In genomic region chr2:25808006-25808383, GRCh38 we compare ENCODE assay signal across 22 cellular contexts.
DNase-seq lines count a peak whose midpoint lies in the region; ATAC-seq and TF ChIP-seq lines count a peak whose summit lies in the region.
"Had no signal": no experiment of that assay in that cellular context is flagged by ENCODE, and none has a peak within 500 bp of the region (broad histone marks: within the 10 kb centered on the region; RNA-seq: fewer than 3 reads in every experiment).

No MANE protein-coding gene starts in this region.

- H3K36me3 ChIP-seq in SK-N-SH (replicated peaks in 1 of 2; ENCODE audit: control insufficient read depth in 1 of 2, insufficient read depth in 2 of 2, low read length in 1 of 2): peaks cover 24 to 38% of the 10 kb centered on the region in 2 experiments
- H3K36me3 ChIP-seq in PC-3 (ENCODE audit: low read depth, low read length): peaks cover 13% of the 10 kb centered on the region; the same call in 1 of the 2 replicates
- peaks cover 31% of the 10 kb centered on the region for H3K36me3 ChIP-seq in upper lobe of right lung

- H3K9ac ChIP-seq in SK-N-SH: no peak overlapping the region
- H3K9ac ChIP-seq in PC-3 (ENCODE audit: low read length): no peak overlapping the region

- POLR2A ChIA-PET in SK-N-SH (lab: Yijun Ruan, JAX): no interaction called here
- POLR2A ChIA-PET in PC-3 (lab: Charles Lee; ENCODE audit: unreplicated experiment): no interaction called here

- ATAC-seq in SK-N-SH treated with all-trans-retinoic acid at 6 μM for 48 hours (peak; percentile 40; the same call in 2 of the 3 replicates), PC-3 (peak; percentile 46), GM21576 (IDR thresholded peaks at IDR 0.05; ENCODE audit: unreplicated experiment) (no peak), upper lobe of right lung (no peak)
- ATAC-seq: activated CD4-positive, CD25-positive, alpha-beta regulatory T cell treated with anti-CD3 and anti-CD28 coated beads, Interleukin-2, amount 50 U/mL, for 24 hours; left cardiac atrium; Panc1 had no signal

- intact Hi-C loops in PC-3 (cut with micrococcal nuclease) (no loop called here), upper lobe of right lung (cut with DNase I) (no loop called here)

- H3F3A ChIP-seq in SK-N-SH (replicated peaks; ENCODE audit: insufficient read depth): no peaks in the 10 kb centered on the region
- no peaks in the 10 kb centered on the region for H3F3A ChIP-seq in PC-3 (ENCODE audit: low read length, unreplicated experiment)

- no peak overlapping the region for H2AFZ ChIP-seq in SK-N-SH (ENCODE audit: low read depth)
- no peak overlapping the region for H2AFZ ChIP-seq in PC-3 (ENCODE audit: low read length)
- H2AFZ ChIP-seq: hepatocyte had no signal

- no peaks in the 10 kb centered on the region for H3K9me2 ChIP-seq in SK-N-SH
- H3K9me2 ChIP-seq in PC-3 (replicated peaks; ENCODE audit: low read length): no peaks in the 10 kb centered on the region

- TF ChIP-seq EP300 in SK-N-SH (IDR thresholded peaks at IDR 0.05; ENCODE audit: borderline replicate concordance in 1 of 2, low read depth in 1 of 2, low read length in 1 of 2): no peak

- 85% methylated on average over 2 of the region's 2 CpGs for WGBS in SK-N-SH (ENCODE audit: low lambda C conversion rate)

- no TSS peak for BruUV-seq in PC-3 (replicated peaks; lab: Mats Ljungman, UMichigan)

- H4K20me1 ChIP-seq in SK-N-SH (ENCODE audit: insufficient read depth) (no peaks in the 10 kb centered on the region), PC-3 (ENCODE audit: low read length) (no peaks in the 10 kb centered on the region)

- H3K79me2 ChIP-seq in SK-N-SH (ENCODE audit: insufficient read depth) (peaks cover 22% of the 10 kb centered on the region; the same call in 1 of the 2 replicates), PC-3 (ENCODE audit: low read length) (peaks cover 11% of the 10 kb centered on the region; the same call in 1 of the 2 replicates)

- H3K4me2 ChIP-seq in SK-N-SH (no peak overlapping the region), PC-3 (ENCODE audit: low read length) (no peak overlapping the region)
- H3K4me2 ChIP-seq: hepatocyte had no signal

- TF ChIP-seq CTCF in SK-N-SH (IDR thresholded peaks at IDR 0.05) (no peak), PC-3 (conservative IDR thresholded peaks at IDR 0.05; ENCODE audit: low read depth, low read length) (no peak), osteocyte (IDR thresholded peaks at IDR 0.05) (no peak), upper lobe of right lung (IDR thresholded peaks at IDR 0.05) (no peak)

- H3K4me1 Mint-ChIP-seq in osteocyte (ENCODE audit: unreplicated experiment): peaks cover 18% of the 10 kb centered on the region

- H3K36me3 Mint-ChIP-seq in osteocyte (ENCODE audit: unreplicated experiment): peaks cover 31% of the 10 kb centered on the region

- H3K4me3 Mint-ChIP-seq in osteocyte (ENCODE audit: unreplicated experiment): no peak overlapping the region
- H3K4me3 Mint-ChIP-seq: CD8-positive, alpha-beta memory T cell had no signal

- no peaks in the 10 kb centered on the region for H3K9me3 Mint-ChIP-seq in osteocyte (ENCODE audit: unreplicated experiment)
- H3K9me3 Mint-ChIP-seq: CD8-positive, alpha-beta memory T cell had no signal

- DNase-seq in SK-N-SH: no peak
- peak; percentile 51 for DNase-seq in PC-3
- peak; percentile 40 for DNase-seq in epidermal melanocyte (ENCODE audit: insufficient read length, low spot score)
- no peak for DNase-seq in osteocyte (ENCODE audit: extremely low spot score, unreplicated experiment)
- no peak for DNase-seq in superior temporal gyrus (ENCODE audit: extremely low spot score)
- DNase-seq in upper lobe of right lung: no peak
- DNase-seq: activated T-cell treated with anti-CD3 and anti-CD28 coated beads for 4 hours; amniotic stem cell; CD8-positive, alpha-beta memory T cell; Karpas-422; left cardiac atrium; NCI-H1930; NCI-H526 treated with DMSO at 0.1 percent for 48 hours; posterior cingulate gyrus; spleen; stimulated activated naive CD4-positive, alpha-beta T cell had no signal

- CTCF ChIA-PET in SK-N-SH (lab: Yijun Ruan, JAX): interaction anchor here (0.6 kb wide), 1 partner anchor 53 kb away, joined by 3 read pairs; no protein-coding TSS in a partner anchor
- CTCF ChIA-PET in PC-3 (lab: Charles Lee): no interaction called here

- H3K9me3 ChIP-seq in SK-N-SH: no peaks in the 10 kb centered on the region
- no peaks in the 10 kb centered on the region for H3K9me3 ChIP-seq in PC-3 (ENCODE audit: low read length)
- no peaks in the 10 kb centered on the region for H3K9me3 ChIP-seq in upper lobe of right lung
- H3K9me3 ChIP-seq: spleen had no signal

- H3K27ac ChIP-seq in SK-N-SH (ENCODE audit: low read depth in 2 of 2, low read length in 1 of 2) (peak overlapping the region in 1 of 2 experiments; percentile 1; a peak in 1 of 4 replicates), PC-3 (ENCODE audit: low read length) (0 out of 2 replicates have a peak overlapping the region, but pooled peaks have one; percentile 16), upper lobe of right lung (no peak overlapping the region)
- H3K27ac ChIP-seq: 22Rv1, hepatocyte, spleen had no signal

- no peak for TF ChIP-seq RAD21 in SK-N-SH (IDR thresholded peaks at IDR 0.05; ENCODE audit: low read length)

- H3K27ac Mint-ChIP-seq in osteocyte (ENCODE audit: unreplicated experiment): peak overlapping the region; percentile 56

- H3K4me3 ChIP-seq in SK-N-SH (ENCODE audit: low read depth in 2 of 2, low read length in 1 of 2): no peak overlapping the region
- H3K4me3 ChIP-seq in PC-3 (ENCODE audit: low read length): no peak overlapping the region
- H3K4me3 ChIP-seq in upper lobe of right lung: no peak overlapping the region
- H3K4me3 ChIP-seq: hepatocyte, spleen had no signal

- H3K27me3 ChIP-seq in SK-N-SH (ENCODE audit: insufficient read depth): no peaks in the 10 kb centered on the region
- H3K27me3 ChIP-seq in PC-3 (ENCODE audit: low read length): no peaks in the 10 kb centered on the region
- H3K27me3 ChIP-seq in upper lobe of right lung: no peaks in the 10 kb centered on the region
- H3K27me3 ChIP-seq: hepatocyte, spleen had no signal

- no peaks in the 10 kb centered on the region for H3K27me3 Mint-ChIP-seq in osteocyte (ENCODE audit: unreplicated experiment)
- H3K27me3 Mint-ChIP-seq: CD8-positive, alpha-beta memory T cell had no signal

- peaks cover 0 to 5% of the 10 kb centered on the region in 2 experiments; a peak in 2 of 4 replicates for H3K4me1 ChIP-seq in SK-N-SH (ENCODE audit: control insufficient read depth in 1 of 2, insufficient read depth in 2 of 2, low read depth in 1 of 2, low read length in 1 of 2)
- peaks cover 16% of the 10 kb centered on the region for H3K4me1 ChIP-seq in PC-3 (ENCODE audit: insufficient read depth, low read length)
- H3K4me1 ChIP-seq in upper lobe of right lung: no peaks in the 10 kb centered on the region

TF ChIP-seq in SK-N-SH treated with all-trans-retinoic acid at 6 μM for 48 hours, 23 proteins besides CTCF, POLR2A, EP300 and RAD21:
- TF ChIP-seq PPARA (CRISPR knock-in tag; IDR thresholded peaks at IDR 0.05; ENCODE audit: borderline replicate concordance): no peak
- no peak for TF ChIP-seq ZFP3 (CRISPR knock-in tag; IDR thresholded peaks at IDR 0.05)
- no peak for TF ChIP-seq ISL1 (CRISPR knock-in tag; IDR thresholded peaks at IDR 0.05)
- TF ChIP-seq, protein P1, sequence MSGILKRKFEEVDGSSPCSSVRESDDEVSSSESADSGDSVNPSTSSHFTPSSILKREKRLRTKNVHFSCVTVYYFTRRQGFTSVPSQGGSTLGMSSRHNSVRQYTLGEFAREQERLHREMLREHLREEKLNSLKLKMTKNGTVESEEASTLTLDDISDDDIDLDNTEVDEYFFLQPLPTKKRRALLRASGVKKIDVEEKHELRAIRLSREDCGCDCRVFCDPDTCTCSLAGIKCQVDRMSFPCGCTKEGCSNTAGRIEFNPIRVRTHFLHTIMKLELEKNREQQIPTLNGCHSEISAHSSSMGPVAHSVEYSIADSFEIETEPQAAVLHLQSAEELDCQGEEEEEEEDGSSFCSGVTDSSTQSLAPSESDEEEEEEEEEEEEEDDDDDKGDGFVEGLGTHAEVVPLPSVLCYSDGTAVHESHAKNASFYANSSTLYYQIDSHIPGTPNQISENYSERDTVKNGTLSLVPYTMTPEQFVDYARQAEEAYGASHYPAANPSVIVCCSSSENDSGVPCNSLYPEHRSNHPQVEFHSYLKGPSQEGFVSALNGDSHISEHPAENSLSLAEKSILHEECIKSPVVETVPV (CRISPR knock-in tag; IDR thresholded peaks at IDR 0.05): no peak
- no peak for TF ChIP-seq TCF4 (CRISPR knock-in tag; IDR thresholded peaks at IDR 0.05; ENCODE audit: borderline replicate concordance)
- TF ChIP-seq CSDC2 (CRISPR knock-in tag; IDR thresholded peaks at IDR 0.05): no peak
- TF ChIP-seq OSR1 (CRISPR knock-in tag; IDR thresholded peaks at IDR 0.05): no peak
- TF ChIP-seq ESRRG (CRISPR knock-in tag; IDR thresholded peaks at IDR 0.05): no peak

TF ChIP-seq in SK-N-SH, 30 proteins besides CTCF, POLR2A, EP300 and RAD21 (continues in another document):
- TF ChIP-seq POLR2AphosphoS5 (IDR thresholded peaks at IDR 0.05; ENCODE audit: low read depth, low read length) (no peak), RXRA (IDR thresholded peaks at IDR 0.05; ENCODE audit: borderline replicate concordance, low read depth) (no peak), MEF2A (IDR thresholded peaks at IDR 0.05; ENCODE audit: borderline replicate concordance, low read depth) (no peak), GABPA (IDR thresholded peaks at IDR 0.05; ENCODE audit: low read depth) (no peak), ELF1 (IDR thresholded peaks at IDR 0.05) (no peak), EZH2phosphoT487 (IDR thresholded peaks at IDR 0.05; ENCODE audit: borderline replicate concordance, low read depth) (no peak), USF2 (IDR thresholded peaks at IDR 0.05; ENCODE audit: borderline replicate concordance, low read depth, low read length) (no peak), FOXJ3 (CRISPR knock-in tag; IDR thresholded peaks at IDR 0.05) (no peak)

Comparison
In these comparisons a context has a peak if more than half of its experiments do, and no peak if none do; other contexts are left out.
1. ATAC-seq: peak in SK-N-SH treated with all-trans-retinoic acid at 6 μM for 48 hours (single experiment) and PC-3 (single experiment); none in GM21576 (single experiment) and upper lobe of right lung (single experiment).
2. DNase-seq: peak in PC-3 (single experiment) and epidermal melanocyte (single experiment); none in SK-N-SH (single experiment), osteocyte (single experiment), superior temporal gyrus (single experiment) and upper lobe of right lung (single experiment).